1 cellular context compared by ENCODE assay signal in the genomic region with DNA sequence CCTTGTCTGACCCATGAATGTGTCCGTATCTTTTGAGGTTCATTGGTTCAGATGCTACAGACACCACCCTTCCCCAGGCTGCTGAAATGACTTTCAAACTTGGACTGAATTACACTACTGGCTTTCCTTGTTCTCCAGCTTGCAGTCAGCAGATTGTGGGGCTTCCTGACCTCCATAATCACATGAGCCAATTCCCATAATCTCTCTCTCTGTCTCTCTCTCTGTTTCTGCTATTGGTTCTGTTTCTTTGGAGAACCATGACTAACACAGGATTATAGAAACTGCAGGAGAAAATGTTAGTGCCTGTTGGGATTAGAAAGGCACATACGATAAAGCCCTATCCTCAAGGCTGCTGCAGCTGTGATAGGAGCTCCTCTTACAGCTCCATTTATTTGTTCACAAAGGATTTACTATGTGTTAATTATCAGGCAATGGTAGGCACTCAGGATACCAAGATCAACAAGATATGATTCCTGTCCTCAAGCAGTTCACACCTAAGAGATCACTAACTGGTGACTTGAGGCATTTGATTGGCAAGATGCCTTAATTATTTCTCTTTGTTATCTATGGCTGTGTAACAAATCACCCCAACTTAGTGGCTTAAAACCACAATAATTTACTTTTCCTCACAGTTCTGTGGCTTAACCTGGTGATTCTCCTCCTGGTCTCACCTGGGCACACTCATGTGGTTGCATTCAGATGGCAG.
TF ChIP-seq lines count a peak whose summit lies in the region.

No MANE protein-coding gene starts in this region.

TF ChIP-seq in K562, 482 proteins besides CTCF, POLR2A, EP300 and RAD21:
- 0 out of 2 replicates have a peak, but pooled peaks have one; percentile 20 for TF ChIP-seq CBFA2T3 (IDR thresholded peaks at IDR 0.05)
- TF ChIP-seq, protein P1, sequence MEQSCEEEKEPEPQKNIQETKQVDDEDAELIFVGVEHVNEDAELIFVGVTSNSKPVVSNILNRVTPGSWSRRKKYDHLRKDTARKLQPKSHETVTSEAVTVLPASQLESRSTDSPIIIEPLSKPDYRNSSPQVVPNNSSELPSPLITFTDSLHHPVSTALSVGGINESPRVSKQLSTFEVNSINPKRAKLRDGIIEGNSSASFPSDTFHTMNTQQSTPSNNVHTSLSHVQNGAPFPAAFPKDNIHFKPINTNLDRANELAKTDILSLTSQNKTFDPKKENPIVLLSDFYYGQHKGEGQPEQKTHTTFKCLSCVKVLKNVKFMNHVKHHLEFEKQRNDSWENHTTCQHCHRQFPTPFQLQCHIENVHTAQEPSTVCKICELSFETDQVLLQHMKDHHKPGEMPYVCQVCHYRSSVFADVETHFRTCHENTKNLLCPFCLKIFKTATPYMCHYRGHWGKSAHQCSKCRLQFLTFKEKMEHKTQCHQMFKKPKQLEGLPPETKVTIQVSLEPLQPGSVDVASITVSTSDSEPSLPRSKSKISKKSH (CRISPR knock-in tag; IDR thresholded peaks at IDR 0.05): no peak
